21 cellular contexts compared by ENCODE assay signal in genomic region chr4:20137176-20137575, GRCh38.
A peak's percentile ranks its signal among the peaks of the same experiment; 100 is the strongest.
DNase-seq lines count a peak whose midpoint lies in the region; TF ChIP-seq lines count a peak whose summit lies in the region.
"Had no signal": no experiment of that assay in that cellular context is flagged by ENCODE, and none has a peak within 500 bp of the region (broad histone marks: within the 10 kb centered on the region; RNA-seq: fewer than 3 reads in every experiment).

No MANE protein-coding gene starts in this region.

- DNase-seq in NCI-H2227 (lab: John Stamatoyannopoulos, UW; ENCODE audit: unreplicated experiment) (peak; percentile 47), NCI-H2227 treated with DMSO at 0.1 percent for 48 hours (lab: John Stamatoyannopoulos, UW) (no peak), M059J (ENCODE audit: low read depth) (peak; percentile 85), astrocyte of the spinal cord (ENCODE audit: low read depth, low spot score) (peak; percentile 41), myocyte (ENCODE audit: low read depth) (peak; percentile 4), COLO668 (lab: John Stamatoyannopoulos, UW; ENCODE audit: unreplicated experiment) (no peak), hypothalamus (lab: John Stamatoyannopoulos, UW) (no peak)
- no peak for DNase-seq in activated CD4-positive, CD25-positive, alpha-beta regulatory T cell treated with anti-CD3 and anti-CD28 coated beads, Interleukin-2, amount 50 U/mL, for 72 hours
- DNase-seq: activated CD4-positive, alpha-beta T cell treated with anti-CD3 and anti-CD28 coated beads, Interleukin-2, amount 50 U/mL, for 48 hours; activated naive CD4-positive, alpha-beta T cell treated with anti-CD3 and anti-CD28 coated beads, Interleukin-2, amount 10 ng/mL, durations not matched to agents 7 days and 5 days; CD4-positive, alpha-beta T cell; DMS53; KBM-7; left lung; NCI-H1092 treated with DMSO at 0.1 percent for 48 hours; NCI-H2171; occipital lobe; RPMI8226; SW 1271 had no signal

- no peak for TF ChIP-seq CTCF in astrocyte of the spinal cord (IDR thresholded peaks at IDR 0.05; ENCODE audit: low read depth, low read length)

- no peak overlapping the region for H3K4me3 ChIP-seq in astrocyte of the spinal cord (ENCODE audit: low read depth, low read length)
- H3K4me3 ChIP-seq: ascending aorta, left lung, right atrium auricular region had no signal

- in situ Hi-C loops in astrocyte of the spinal cord (cut with HindIII; ENCODE audit: low sequenced_read_pairs): no loop called here

Comparison
In these comparisons a context has a peak if more than half of its experiments do, and no peak if none do; other contexts are left out.
1. DNase-seq: peak in NCI-H2227 (single experiment), M059J (single experiment), astrocyte of the spinal cord (single experiment) and myocyte (single experiment); none in NCI-H2227 treated with DMSO at 0.1 percent for 48 hours (single experiment), COLO668 (single experiment), activated CD4-positive, CD25-positive, alpha-beta regulatory T cell treated with anti-CD3 and anti-CD28 coated beads, Interleukin-2, amount 50 U/mL, for 72 hours (single experiment) and hypothalamus (0 of 51).